In the genomic region with DNA sequence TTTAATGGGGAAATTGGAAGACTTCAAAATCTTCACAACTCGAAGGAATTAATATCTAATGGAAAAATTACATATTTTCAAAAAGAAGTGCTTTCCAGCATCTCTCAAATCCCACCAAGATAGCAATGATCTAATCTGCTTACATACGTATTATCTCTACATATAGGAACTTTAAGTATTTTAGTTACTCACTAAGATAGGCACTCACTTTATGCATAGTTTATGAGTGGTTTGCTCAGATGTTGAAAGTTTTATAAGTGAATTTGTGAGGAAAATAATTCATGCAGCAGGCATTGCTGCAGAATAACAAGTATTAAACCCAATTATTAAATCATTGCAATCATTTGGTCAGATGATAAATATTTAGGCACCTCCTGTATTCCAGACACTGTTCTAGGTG, we compare ENCODE assay signal across 22 cellular contexts. TPM values are rescaled to one million over a fixed set of nuclear protein-coding genes. Genes with fewer than 3 reads are reported as not detected.
DNase-seq lines count a peak whose midpoint lies in the region; ATAC-seq, FAIRE-seq and TF ChIP-seq lines count a peak whose summit lies in the region.
"Had no signal": no experiment of that assay in that cellular context is flagged by ENCODE, and none has a peak within 500 bp of the region (broad histone marks: within the 10 kb centered on the region; RNA-seq: fewer than 3 reads in every experiment).

No MANE protein-coding gene starts in this region.

- no peaks in the 10 kb centered on the region for H3K36me3 Mint-ChIP-seq in brain
- H3K36me3 Mint-ChIP-seq: CD4-positive, CD25-positive, alpha-beta regulatory T cell had no signal

- no peak for ATAC-seq in HG03095 (IDR thresholded peaks at IDR 0.05; ENCODE audit: unreplicated experiment)
- ATAC-seq: HCT116, HepG2, K562 had no signal

- peak overlapping the region in 4 of 5 experiments; percentile 1 to 64 (median 28) for H3K4me3 Mint-ChIP-seq in brain
- H3K4me3 Mint-ChIP-seq: HFFc6 had no signal

- no peak for TF ChIP-seq CTCF in brain (conservative IDR thresholded peaks at IDR 0.05)

- no peak for TF ChIP-seq RAD21 in Ishikawa (IDR thresholded peaks at IDR 0.05; ENCODE audit: low read depth)

- no peak for TF ChIP-seq EP300 in Ishikawa (IDR thresholded peaks at IDR 0.05; ENCODE audit: borderline replicate concordance)

- H3K4me1 Mint-ChIP-seq in brain = peaks cover 41% of the 10 kb centered on the region

- H3K9me3 Mint-ChIP-seq in brain = no peaks in the 10 kb centered on the region
- H3K9me3 Mint-ChIP-seq: CD4-positive, CD25-positive, alpha-beta regulatory T cell; HFFc6 had no signal

- DNase-seq in EL = peak; percentile 36
- DNase-seq in cerebellar nuclear complex (lab: John Stamatoyannopoulos, UW) = no peak
- DNase-seq in DMS 273 treated with DMSO at 0.1 percent for 48 hours (lab: John Stamatoyannopoulos, UW) = no peak
- DNase-seq in GM12892 (ENCODE audit: insufficient read length) = no peak
- DNase-seq: ACHN; BE2C; C1 segment of cervical spinal cord; CD4-positive, CD25-positive, alpha-beta regulatory T cell; DMS153; DMS79; GOT3; H7; HFFc6 had no signal

- peak overlapping the region in 2 of 5 experiments; percentile 5 to 58 for H3K27ac Mint-ChIP-seq in brain
- H3K27ac Mint-ChIP-seq: CD4-positive, CD25-positive, alpha-beta regulatory T cell; HFFc6 had no signal

- TF ChIP-seq POLR2A in GM12892 (IDR thresholded peaks at IDR 0.05; ENCODE audit: low read depth, low read length) = no peak

- no peak for FAIRE-seq in GM12892 (lab: Jason Lieb, UNC)
- FAIRE-seq: A204.1, D721Med, G401.6, HepG2, K562 had no signal

- H3K27me3 Mint-ChIP-seq in brain = peaks cover 15% of the 10 kb centered on the region

TF ChIP-seq in Ishikawa, 13 proteins besides CTCF, POLR2A, EP300 and RAD21:
- no peak for TF ChIP-seq CEBPB (IDR thresholded peaks at IDR 0.05)
- no peak for TF ChIP-seq TCF12 (IDR thresholded peaks at IDR 0.05; ENCODE audit: low read depth)
- TF ChIP-seq, protein P1, sequence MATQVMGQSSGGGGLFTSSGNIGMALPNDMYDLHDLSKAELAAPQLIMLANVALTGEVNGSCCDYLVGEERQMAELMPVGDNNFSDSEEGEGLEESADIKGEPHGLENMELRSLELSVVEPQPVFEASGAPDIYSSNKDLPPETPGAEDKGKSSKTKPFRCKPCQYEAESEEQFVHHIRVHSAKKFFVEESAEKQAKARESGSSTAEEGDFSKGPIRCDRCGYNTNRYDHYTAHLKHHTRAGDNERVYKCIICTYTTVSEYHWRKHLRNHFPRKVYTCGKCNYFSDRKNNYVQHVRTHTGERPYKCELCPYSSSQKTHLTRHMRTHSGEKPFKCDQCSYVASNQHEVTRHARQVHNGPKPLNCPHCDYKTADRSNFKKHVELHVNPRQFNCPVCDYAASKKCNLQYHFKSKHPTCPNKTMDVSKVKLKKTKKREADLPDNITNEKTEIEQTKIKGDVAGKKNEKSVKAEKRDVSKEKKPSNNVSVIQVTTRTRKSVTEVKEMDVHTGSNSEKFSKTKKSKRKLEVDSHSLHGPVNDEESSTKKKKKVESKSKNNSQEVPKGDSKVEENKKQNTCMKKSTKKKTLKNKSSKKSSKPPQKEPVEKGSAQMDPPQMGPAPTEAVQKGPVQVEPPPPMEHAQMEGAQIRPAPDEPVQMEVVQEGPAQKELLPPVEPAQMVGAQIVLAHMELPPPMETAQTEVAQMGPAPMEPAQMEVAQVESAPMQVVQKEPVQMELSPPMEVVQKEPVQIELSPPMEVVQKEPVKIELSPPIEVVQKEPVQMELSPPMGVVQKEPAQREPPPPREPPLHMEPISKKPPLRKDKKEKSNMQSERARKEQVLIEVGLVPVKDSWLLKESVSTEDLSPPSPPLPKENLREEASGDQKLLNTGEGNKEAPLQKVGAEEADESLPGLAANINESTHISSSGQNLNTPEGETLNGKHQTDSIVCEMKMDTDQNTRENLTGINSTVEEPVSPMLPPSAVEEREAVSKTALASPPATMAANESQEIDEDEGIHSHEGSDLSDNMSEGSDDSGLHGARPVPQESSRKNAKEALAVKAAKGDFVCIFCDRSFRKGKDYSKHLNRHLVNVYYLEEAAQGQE (IDR thresholded peaks at IDR 0.05; ENCODE audit: low read depth) = peak; percentile 40; the same call in 1 of the 2 replicates
- TF ChIP-seq YY1 (IDR thresholded peaks at IDR 0.05; ENCODE audit: low read depth) = no peak
- no peak for TF ChIP-seq CREB1 (IDR thresholded peaks at IDR 0.05; ENCODE audit: low read depth)
- TF ChIP-seq USF1 (IDR thresholded peaks at IDR 0.05) = no peak
- no peak for TF ChIP-seq TEAD4 (IDR thresholded peaks at IDR 0.05)
- no peak for TF ChIP-seq NFIC (IDR thresholded peaks at IDR 0.05)
- no peak for TF ChIP-seq EGR1 (IDR thresholded peaks at IDR 0.05)

RNA-seq across cellular contexts. Expression of gene CYTH3, which starts 2.3 kb away (rescaled TPM):
- 18.4 TPM for polyA plus RNA-seq in brain (ENCODE audit: insufficient read depth, low read depth, low replicate concordance)
- 9.3 TPM for polyA plus RNA-seq in GM12892 (2012; ENCODE audit: missing spikeins)
